Comparison of ENCODE assay signal across 8 cellular contexts in the genomic region with DNA sequence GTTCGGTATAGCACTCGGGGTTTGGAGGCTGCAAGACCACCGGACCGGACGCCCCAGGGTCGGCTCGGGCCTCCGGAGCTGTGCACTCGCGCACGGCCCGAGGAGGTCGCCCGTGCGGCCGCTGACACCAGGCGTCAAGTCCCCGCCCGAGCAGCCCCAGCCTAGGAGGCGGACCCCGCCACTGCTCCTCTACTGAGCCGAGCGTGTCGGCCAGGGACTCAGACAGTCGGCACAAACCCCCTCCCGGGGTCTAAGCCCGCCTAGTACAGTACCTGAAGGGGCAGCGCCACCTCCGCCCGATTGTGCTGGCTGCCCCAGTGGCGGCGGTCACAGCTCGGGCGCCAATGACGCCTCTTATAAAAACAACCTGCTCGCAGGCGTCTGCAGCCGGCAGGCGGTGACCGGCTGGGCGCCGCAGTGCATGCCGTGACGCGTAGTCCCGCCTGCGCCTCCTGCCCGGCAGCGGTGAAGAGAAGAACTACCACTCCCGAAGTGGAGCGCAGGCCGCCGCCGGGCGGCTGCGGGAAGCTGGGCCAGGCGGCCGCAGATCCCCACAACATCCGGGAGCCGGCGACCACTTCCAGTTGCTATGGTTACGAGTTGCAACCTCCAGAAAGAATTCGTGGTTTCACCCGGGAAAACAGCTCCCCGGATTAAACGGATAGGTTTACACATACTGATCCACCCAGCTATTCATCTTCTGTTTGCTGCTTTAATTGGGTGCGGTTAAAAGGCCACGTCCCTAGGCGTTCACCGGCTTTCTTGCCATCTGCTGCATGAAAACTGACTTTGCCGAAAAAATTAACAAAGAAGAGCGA. TPM values are rescaled to one million over a fixed set of nuclear protein-coding genes. Genes with fewer than 3 reads are reported as not detected.
DNase-seq lines count a peak whose midpoint lies in the region; ATAC-seq and TF ChIP-seq lines count a peak whose summit lies in the region.

A gene with protein sequence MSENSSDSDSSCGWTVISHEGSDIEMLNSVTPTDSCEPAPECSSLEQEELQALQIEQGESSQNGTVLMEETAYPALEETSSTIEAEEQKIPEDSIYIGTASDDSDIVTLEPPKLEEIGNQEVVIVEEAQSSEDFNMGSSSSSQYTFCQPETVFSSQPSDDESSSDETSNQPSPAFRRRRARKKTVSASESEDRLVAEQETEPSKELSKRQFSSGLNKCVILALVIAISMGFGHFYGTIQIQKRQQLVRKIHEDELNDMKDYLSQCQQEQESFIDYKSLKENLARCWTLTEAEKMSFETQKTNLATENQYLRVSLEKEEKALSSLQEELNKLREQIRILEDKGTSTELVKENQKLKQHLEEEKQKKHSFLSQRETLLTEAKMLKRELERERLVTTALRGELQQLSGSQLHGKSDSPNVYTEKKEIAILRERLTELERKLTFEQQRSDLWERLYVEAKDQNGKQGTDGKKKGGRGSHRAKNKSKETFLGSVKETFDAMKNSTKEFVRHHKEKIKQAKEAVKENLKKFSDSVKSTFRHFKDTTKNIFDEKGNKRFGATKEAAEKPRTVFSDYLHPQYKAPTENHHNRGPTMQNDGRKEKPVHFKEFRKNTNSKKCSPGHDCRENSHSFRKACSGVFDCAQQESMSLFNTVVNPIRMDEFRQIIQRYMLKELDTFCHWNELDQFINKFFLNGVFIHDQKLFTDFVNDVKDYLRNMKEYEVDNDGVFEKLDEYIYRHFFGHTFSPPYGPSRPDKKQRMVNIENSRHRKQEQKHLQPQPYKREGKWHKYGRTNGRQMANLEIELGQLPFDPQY (minus strand): TSS at position 411 of the 818 bp plus-strand sequence. CDS start 18,935 bp downstream, outside the sequence.
A gene with protein sequence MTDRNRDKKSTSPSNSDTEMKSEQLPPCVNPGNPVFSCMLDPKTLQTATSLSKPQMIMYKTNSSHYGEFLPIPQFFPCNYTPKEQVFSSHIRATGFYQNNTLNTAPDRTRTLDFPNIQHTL (plus strand): TSS at position 547 of the 818 bp plus-strand sequence. CDS start 274 bp downstream, outside the sequence.

- H3K4me1 ChIP-seq in ovary (ENCODE audit: insufficient read depth) (no peaks in the 10 kb centered on the region), tibial artery (peaks cover 0 to 48% (median 15%) of the 10 kb centered on the region in 4 donors)

- no peaks in the 10 kb centered on the region for H3K9me3 Mint-ChIP-seq in activated naive CD8-positive, alpha-beta T cell treated with anti-CD3 and anti-CD28 coated beads, Interleukin-2, amount 10 ng/mL, durations not matched to agents 7 days and 5 days

- H3K36me3 Mint-ChIP-seq in activated naive CD8-positive, alpha-beta T cell treated with anti-CD3 and anti-CD28 coated beads, Interleukin-2, amount 10 ng/mL, durations not matched to agents 7 days and 5 days: no peaks in the 10 kb centered on the region

- ATAC-seq in HG02588 (IDR thresholded peaks at IDR 0.05; ENCODE audit: unreplicated experiment) (peak; percentile 96), SK-N-SH treated with all-trans-retinoic acid at 6 μM for 48 hours (peak; percentile 96), Right ventricle myocardium inferior (peak; percentile 99)
- ATAC-seq in activated naive CD8-positive, alpha-beta T cell treated with anti-CD3 and anti-CD28 coated beads, Interleukin-2, amount 10 ng/mL, durations not matched to agents 7 days and 5 days (ENCODE audit: low read depth): peak; percentile 96

- TF ChIP-seq POLR2A in GM10847 (IDR thresholded peaks at IDR 0.05; ENCODE audit: extremely low read depth, insufficient read length) (peak; percentile 67), ovary (IDR thresholded peaks at IDR 0.05) (peak; percentile 53)

- H3K4me3 ChIP-seq in ovary: peak within 1 kb of the TSS; percentile 95
- peak within 1 kb of the TSS; percentile 70 to 84 for H3K4me3 ChIP-seq in tibial artery

- H3K27ac Mint-ChIP-seq in activated naive CD8-positive, alpha-beta T cell treated with anti-CD3 and anti-CD28 coated beads, Interleukin-2, amount 10 ng/mL, durations not matched to agents 7 days and 5 days: peak within 1 kb of the TSS; percentile 85

- H3K36me3 ChIP-seq in ovary: no peaks in the 10 kb centered on the region
- H3K36me3 ChIP-seq in tibial artery: no peaks in the 10 kb centered on the region

- H3K4me1 Mint-ChIP-seq in activated naive CD8-positive, alpha-beta T cell treated with anti-CD3 and anti-CD28 coated beads, Interleukin-2, amount 10 ng/mL, durations not matched to agents 7 days and 5 days: peaks cover 19% of the 10 kb centered on the region

- intact Hi-C loops in Right ventricle myocardium inferior (cut with DNase I) (loop anchor here (5.0 kb wide), 2 partner anchors 36 to 91 kb away; a partner anchor contains a TSS), ovary (cut with DNase I) (no loop called here), tibial artery (cut with DNase I; ENCODE audit: low total_unique reads) (no loop called here)

- no peaks in the 10 kb centered on the region for H3K27me3 ChIP-seq in ovary
- no peaks in the 10 kb centered on the region for H3K27me3 ChIP-seq in tibial artery

- no peak for TF ChIP-seq EP300 in ovary (IDR thresholded peaks at IDR 0.05)

- H3K27me3 Mint-ChIP-seq in activated naive CD8-positive, alpha-beta T cell treated with anti-CD3 and anti-CD28 coated beads, Interleukin-2, amount 10 ng/mL, durations not matched to agents 7 days and 5 days: peaks cover 3% of the 10 kb centered on the region

- 0% methylated on average over 39 to 72 of the region's 72 CpGs for WGBS in ovary, 3 donors

- H3K27ac ChIP-seq in ovary: peak within 1 kb of the TSS; percentile 3 to 71
- peak within 1 kb of the TSS; percentile 91 to 94 for H3K27ac ChIP-seq in tibial artery

- POLR2A ChIA-PET in activated naive CD8-positive, alpha-beta T cell treated with anti-CD3 and anti-CD28 coated beads, Interleukin-2, amount 10 ng/mL, durations not matched to agents 7 days and 5 days (lab: Charles Lee): interaction anchor here (0.8 to 2.5 kb wide), 4 partner anchors 83 to 211 kb away, joined by 3 to 20 read pairs (median 6); a partner anchor contains a TSS

- H3K4me3 Mint-ChIP-seq in activated naive CD8-positive, alpha-beta T cell treated with anti-CD3 and anti-CD28 coated beads, Interleukin-2, amount 10 ng/mL, durations not matched to agents 7 days and 5 days: peak within 1 kb of the TSS; percentile 85

- TF ChIP-seq CTCF in ovary (IDR thresholded peaks at IDR 0.05): peak; percentile 85 to 94 (median 93)
- peak; percentile 95 to 98 for TF ChIP-seq CTCF in tibial artery (IDR thresholded peaks at IDR 0.05)

- H3K9me3 ChIP-seq in ovary: no peaks in the 10 kb centered on the region
- no peaks in the 10 kb centered on the region for H3K9me3 ChIP-seq in tibial artery

- peak; percentile 82 for DNase-seq in NCI-H1092 (lab: John Stamatoyannopoulos, UW)
- peak; percentile 90 for DNase-seq in activated naive CD8-positive, alpha-beta T cell treated with anti-CD3 and anti-CD28 coated beads, Interleukin-2, amount 10 ng/mL, durations not matched to agents 7 days and 5 days
- peak; percentile 98 for DNase-seq in Right ventricle myocardium inferior (ENCODE audit: missing footprints)
- DNase-seq in ovary: peak; percentile 82 to 92 (median 86)
- peak; percentile 85 to 94 for DNase-seq in tibial artery

TF ChIP-seq in SK-N-SH treated with all-trans-retinoic acid at 6 μM for 48 hours, 23 proteins besides CTCF, POLR2A, EP300 and RAD21:
- TF ChIP-seq SNAI2 (CRISPR knock-in tag; IDR thresholded peaks at IDR 0.05) (no peak; the same call in 1 of the 2 replicates), CSDC2 (CRISPR knock-in tag; IDR thresholded peaks at IDR 0.05) (0 out of 2 replicates have a peak, but pooled peaks have one; percentile 56), OSR1 (CRISPR knock-in tag; IDR thresholded peaks at IDR 0.05) (no peak), ZNF70 (CRISPR knock-in tag; IDR thresholded peaks at IDR 0.05) (0 out of 2 replicates have a peak, but pooled peaks have one; percentile 7), TCF4 (CRISPR knock-in tag; IDR thresholded peaks at IDR 0.05; ENCODE audit: borderline replicate concordance) (peak; percentile 53; the same call in 1 of the 2 replicates), GLIS3 (CRISPR knock-in tag; IDR thresholded peaks at IDR 0.05) (0 out of 2 replicates have a peak, but pooled peaks have one; percentile 17), ISL1 (CRISPR knock-in tag; IDR thresholded peaks at IDR 0.05) (no peak), ZFP30 (CRISPR knock-in tag; IDR thresholded peaks at IDR 0.05) (no peak)
- TF ChIP-seq, protein P1, sequence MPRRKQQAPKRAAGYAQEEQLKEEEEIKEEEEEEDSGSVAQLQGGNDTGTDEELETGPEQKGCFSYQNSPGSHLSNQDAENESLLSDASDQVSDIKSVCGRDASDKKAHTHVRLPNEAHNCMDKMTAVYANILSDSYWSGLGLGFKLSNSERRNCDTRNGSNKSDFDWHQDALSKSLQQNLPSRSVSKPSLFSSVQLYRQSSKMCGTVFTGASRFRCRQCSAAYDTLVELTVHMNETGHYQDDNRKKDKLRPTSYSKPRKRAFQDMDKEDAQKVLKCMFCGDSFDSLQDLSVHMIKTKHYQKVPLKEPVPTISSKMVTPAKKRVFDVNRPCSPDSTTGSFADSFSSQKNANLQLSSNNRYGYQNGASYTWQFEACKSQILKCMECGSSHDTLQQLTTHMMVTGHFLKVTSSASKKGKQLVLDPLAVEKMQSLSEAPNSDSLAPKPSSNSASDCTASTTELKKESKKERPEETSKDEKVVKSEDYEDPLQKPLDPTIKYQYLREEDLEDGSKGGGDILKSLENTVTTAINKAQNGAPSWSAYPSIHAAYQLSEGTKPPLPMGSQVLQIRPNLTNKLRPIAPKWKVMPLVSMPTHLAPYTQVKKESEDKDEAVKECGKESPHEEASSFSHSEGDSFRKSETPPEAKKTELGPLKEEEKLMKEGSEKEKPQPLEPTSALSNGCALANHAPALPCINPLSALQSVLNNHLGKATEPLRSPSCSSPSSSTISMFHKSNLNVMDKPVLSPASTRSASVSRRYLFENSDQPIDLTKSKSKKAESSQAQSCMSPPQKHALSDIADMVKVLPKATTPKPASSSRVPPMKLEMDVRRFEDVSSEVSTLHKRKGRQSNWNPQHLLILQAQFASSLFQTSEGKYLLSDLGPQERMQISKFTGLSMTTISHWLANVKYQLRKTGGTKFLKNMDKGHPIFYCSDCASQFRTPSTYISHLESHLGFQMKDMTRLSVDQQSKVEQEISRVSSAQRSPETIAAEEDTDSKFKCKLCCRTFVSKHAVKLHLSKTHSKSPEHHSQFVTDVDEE (CRISPR knock-in tag; IDR thresholded peaks at IDR 0.05): 0 out of 2 replicates have a peak, but pooled peaks have one; percentile 30

RNA-seq across cellular contexts. Expression of the first gene that starts in this region (rescaled TPM):
- 10 to 100 TPM; 16.0 to 18.8 TPM for total RNA-seq in activated naive CD8-positive, alpha-beta T cell treated with anti-CD3 and anti-CD28 coated beads, Interleukin-2, amount 10 ng/mL, durations not matched to agents 7 days and 5 days
- 76.6 TPM for total RNA-seq in Right ventricle myocardium inferior
- total RNA-seq in ovary: 10 to 100 TPM; 27.8 to 55.3 (median 41.9) TPM
- 10 to 100 TPM; 26.7 to 51.0 TPM for polyA plus RNA-seq in ovary

RNA-seq across cellular contexts. Expression of the second gene that starts in this region (rescaled TPM):
- total RNA-seq in activated naive CD8-positive, alpha-beta T cell treated with anti-CD3 and anti-CD28 coated beads, Interleukin-2, amount 10 ng/mL, durations not matched to agents 7 days and 5 days: not detected
- total RNA-seq in Right ventricle myocardium inferior (6.2 TPM), ovary (1 to 10 TPM in 5 of 7 donors, under 1 TPM in 2; 0.35 to 3.9 (median 1.6) TPM)
- polyA plus RNA-seq in ovary: 1 to 10 TPM; 1.5 to 2.6 TPM

Comparison
In these comparisons a context has a peak if more than half of its experiments do, and no peak if none do; other contexts are left out.
1. Peak in every context shown above with its lines: DNase-seq, ATAC-seq, H3K4me3 ChIP-seq and H3K27ac ChIP-seq.